11 cellular contexts compared by ENCODE assay signal in the genomic region with DNA sequence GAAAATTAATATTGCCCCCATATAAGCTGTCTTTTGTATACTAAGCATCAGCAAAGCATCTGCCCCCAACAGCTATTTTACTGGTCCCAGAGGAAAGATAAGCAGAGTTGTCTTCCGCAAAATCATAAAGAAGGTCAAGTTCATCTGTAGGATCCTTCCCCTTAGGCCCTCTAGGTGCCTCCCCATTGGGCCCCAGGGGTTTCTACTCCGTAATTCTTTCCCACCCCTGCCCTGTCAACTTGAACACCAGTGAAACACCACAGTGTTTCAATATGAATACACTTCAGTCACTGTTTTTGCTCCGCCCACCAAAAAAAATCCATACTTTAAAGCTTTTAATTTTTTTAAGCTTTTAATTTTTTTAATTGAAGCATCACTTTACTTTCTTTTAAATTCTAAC.
DNase-seq lines count a peak whose midpoint lies in the region; ATAC-seq and TF ChIP-seq lines count a peak whose summit lies in the region.
"Had no signal": no experiment of that assay in that cellular context is flagged by ENCODE, and none has a peak within 500 bp of the region (broad histone marks: within the 10 kb centered on the region; RNA-seq: fewer than 3 reads in every experiment).

No MANE protein-coding gene starts in this region.

- H3K4me3 ChIP-seq in aorta (ENCODE audit: low read length in 2 of 2) (no peak overlapping the region), stomach (no peak overlapping the region)

- ATAC-seq in GM21717 (IDR thresholded peaks at IDR 0.05; ENCODE audit: unreplicated experiment), result peak; percentile 94
- peak; percentile 81 for ATAC-seq in HG03457 (IDR thresholded peaks at IDR 0.05; ENCODE audit: unreplicated experiment)
- ATAC-seq in aorta (ENCODE audit: low FRiP score), result no peak
- ATAC-seq: Panc1 had no signal

- no peak overlapping the region for H3K27ac ChIP-seq in aorta (ENCODE audit: low read depth in 1 of 2, low read length in 2 of 2)
- no peak overlapping the region for H3K27ac ChIP-seq in stomach

- TF ChIP-seq POLR2A in stomach (IDR thresholded peaks at IDR 0.05), result no peak

- DNase-seq in activated CD4-positive, alpha-beta T cell treated with anti-CD3 and anti-CD28 coated beads, Interleukin-2, amount 50 U/mL, for 48 hours, result peak; percentile 57 to 72
- DNase-seq in activated CD4-positive, alpha-beta T cell treated with anti-CD3 and anti-CD28 coated beads for 4 hours, result no peak
- peak; percentile 27 to 51 (median 48) for DNase-seq in stimulated activated CD4-positive, alpha-beta T cell treated with anti-CD3 and anti-CD28 coated beads, TNF-alpha, amount 100 ng/mL, for 48 hours (ENCODE audit: low read depth in 3 of 3)
- DNase-seq in aorta (no peak), mucosa of gallbladder (ENCODE audit: low spot score) (no peak), stomach (no peak)
- DNase-seq: ACHN, activated gamma-delta T cell treated with Interleukin-2 at 50 U/mL for 16 hours had no signal

- TF ChIP-seq CTCF in stomach (IDR thresholded peaks at IDR 0.05), result no peak

- WGBS in aorta, 2 donors, result 95 to 97% methylated on average over 3 of the region's 3 CpGs
- WGBS in stomach, 5 donors, result 81 to 90% (median 88%) methylated on average over 3 of the region's 3 CpGs

- no peaks in the 10 kb centered on the region for H3K27me3 ChIP-seq in aorta (ENCODE audit: control insufficient read depth in 1 of 2, insufficient read depth in 2 of 2, low read length in 1 of 2)
- no peaks in the 10 kb centered on the region for H3K27me3 ChIP-seq in stomach

- no peaks in the 10 kb centered on the region for H3K4me1 ChIP-seq in aorta (ENCODE audit: control insufficient read depth in 1 of 2, insufficient read depth in 2 of 2, low read length in 2 of 2)
- no peaks in the 10 kb centered on the region for H3K4me1 ChIP-seq in stomach

- TF ChIP-seq EP300 in stomach (IDR thresholded peaks at IDR 0.05), result no peak

- H3K9me3 ChIP-seq in aorta (ENCODE audit: control insufficient read depth, low read length) (no peaks in the 10 kb centered on the region), stomach (no peaks in the 10 kb centered on the region)

- intact Hi-C loops in aorta (cut with DNase I) (no loop called here), stomach (cut with DNase I; ENCODE audit: low total_unique reads) (no loop called here)

- H3K36me3 ChIP-seq in aorta (ENCODE audit: control insufficient read depth in 1 of 2, insufficient read depth in 2 of 2, low read length in 1 of 2) (peaks cover 0 to 2% of the 10 kb centered on the region in 2 donors), stomach (peaks cover 0 to 17% (median 11%) of the 10 kb centered on the region in 4 donors)

Comparison
In these comparisons a context has a peak if more than half of its experiments do, and no peak if none do; other contexts are left out.
1. DNase-seq: peak in activated CD4-positive, alpha-beta T cell treated with anti-CD3 and anti-CD28 coated beads, Interleukin-2, amount 50 U/mL, for 48 hours (2 of 2) and stimulated activated CD4-positive, alpha-beta T cell treated with anti-CD3 and anti-CD28 coated beads, TNF-alpha, amount 100 ng/mL, for 48 hours (3 of 3); none in activated CD4-positive, alpha-beta T cell treated with anti-CD3 and anti-CD28 coated beads for 4 hours (0 of 2), aorta (0 of 2), mucosa of gallbladder (single experiment) and stomach (single experiment).